In the genomic region with DNA sequence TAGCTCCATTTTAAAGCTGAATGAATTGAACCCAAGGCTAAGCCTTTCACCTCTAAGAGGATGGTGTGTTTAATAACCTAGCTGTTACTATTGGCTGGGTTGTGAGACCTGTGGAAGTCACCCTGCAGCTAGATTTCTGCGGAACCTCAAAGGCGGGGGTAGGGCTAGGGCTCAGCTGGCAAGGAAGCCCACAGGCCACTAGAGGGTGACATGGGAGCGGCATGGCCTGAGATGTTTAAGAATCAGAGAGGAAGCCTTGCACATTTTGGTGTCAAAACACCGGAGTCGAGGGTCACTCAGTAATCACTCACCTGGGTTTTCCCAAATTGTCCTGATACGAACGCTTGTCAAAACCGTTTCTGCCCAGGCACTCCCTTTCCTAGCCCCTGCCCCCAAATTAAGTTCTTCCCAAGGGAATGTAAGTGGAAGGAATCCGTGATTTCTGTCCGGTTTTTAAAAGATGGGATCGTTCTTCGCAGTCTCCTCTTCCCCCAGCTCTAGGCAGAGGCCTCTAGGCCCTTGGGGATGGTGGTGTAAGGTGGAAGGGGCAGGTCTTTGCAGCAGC, we compare ENCODE assay signal across 8 cellular contexts. TPM values are rescaled to one million over a fixed set of nuclear protein-coding genes. Genes with fewer than 3 reads are reported as not detected.
DNase-seq lines count a peak whose midpoint lies in the region; ATAC-seq and TF ChIP-seq lines count a peak whose summit lies in the region.

No MANE protein-coding gene starts in this region.

- H3K9me3 ChIP-seq in Peyer's patch, result no peaks in the 10 kb centered on the region

- no peak for TF ChIP-seq POLR2A in Peyer's patch (IDR thresholded peaks at IDR 0.05)

- H3K4me3 ChIP-seq in GM12875 (ENCODE audit: low read depth, low read length), result no peak overlapping the region
- H3K4me3 ChIP-seq in Peyer's patch, result no peak overlapping the region

- H3K36me3 ChIP-seq in Peyer's patch, result no peaks in the 10 kb centered on the region

- DNase-seq in ACHN (peak; percentile 22), Peyer's patch (peak in 2 of 3 donors; percentile 27 to 58), iPS DF 19.7 (ENCODE audit: low read depth, low spot score) (peak; percentile 25), NCI-H1436 treated with DMSO at 0.1 percent for 48 hours (lab: John Stamatoyannopoulos, UW) (no peak)
- DNase-seq in activated effector memory CD4-positive, alpha-beta T cell treated with Interleukin-2 at 50 U/mL for 16 hours, result peak; percentile 43
- peak; percentile 24 to 62 (median 36) for DNase-seq in stimulated activated CD4-positive, alpha-beta T cell treated with anti-CD3 and anti-CD28 coated beads, TNF-alpha, amount 100 ng/mL, for 24 hours (ENCODE audit: low read depth in 3 of 3)

- no peak for ATAC-seq in HG02610 (IDR thresholded peaks at IDR 0.05; ENCODE audit: unreplicated experiment)

- H3K27ac ChIP-seq in Peyer's patch, result no peak overlapping the region

- peak; percentile 76 for TF ChIP-seq CTCF in GM12875 (IDR thresholded peaks at IDR 0.05; ENCODE audit: borderline replicate concordance, insufficient read depth, low read depth, low read length)
- TF ChIP-seq CTCF in Peyer's patch (IDR thresholded peaks at IDR 0.05), result peak in 4 of 6 experiments; percentile 20 to 28 (median 24)

- in situ Hi-C loops in ACHN (cut with HindIII; ENCODE audit: low pct_ligation_motif_present, low pct_unique_long_range_greater_than_20kb, low sequenced_read_pairs), result no loop called here

- H3K27me3 ChIP-seq in Peyer's patch, result no peaks in the 10 kb centered on the region

- peaks cover 7 to 18% (median 13%) of the 10 kb centered on the region in 4 donors for H3K4me1 ChIP-seq in Peyer's patch

RNA-seq across cellular contexts. Expression of gene ACAD9, which starts 3.8 kb away (rescaled TPM):
- total RNA-seq in Peyer's patch, result 10 to 100 TPM; 27.3 to 91.2 (median 49.5) TPM
